Comparison of ENCODE assay signal across 3 cellular contexts in the genomic region with DNA sequence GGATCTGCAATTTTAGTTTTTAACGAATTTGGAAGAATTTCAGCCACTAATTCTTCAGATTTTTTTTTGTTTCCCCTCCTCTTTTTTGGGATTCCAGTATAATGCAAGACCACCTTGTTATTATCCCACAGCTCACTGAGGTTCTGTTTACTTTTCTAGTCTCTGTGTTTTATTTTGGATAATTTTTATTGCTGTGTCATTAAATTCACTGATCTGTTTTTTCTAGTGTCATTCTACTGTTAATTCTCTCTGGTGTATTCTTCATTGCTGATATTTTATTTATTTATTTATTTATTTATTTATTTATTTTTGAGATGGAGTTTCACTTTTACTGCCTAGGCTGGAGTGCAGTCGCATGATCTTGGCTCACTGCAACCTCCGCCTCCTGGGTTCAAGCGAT.
A peak's percentile ranks its signal among the peaks of the same experiment; 100 is the strongest.
TF ChIP-seq lines count a peak whose summit lies in the region.

No MANE protein-coding gene starts in this region.

TF ChIP-seq in A549, 52 proteins besides CTCF, POLR2A, EP300 and RAD21:
- TF ChIP-seq CHD4 (IDR thresholded peaks at IDR 0.05; ENCODE audit: borderline replicate concordance) (no peak), MAFK (IDR thresholded peaks at IDR 0.05; ENCODE audit: partially characterized antibody) (peak; percentile 16)

TF ChIP-seq in IMR-90, 13 proteins besides CTCF, POLR2A, EP300 and RAD21:
- TF ChIP-seq MAFK (IDR thresholded peaks at IDR 0.05; ENCODE audit: low read depth, low read length): 0 out of 2 replicates have a peak, but pooled peaks have one; percentile 7
- TF ChIP-seq RFX5 (IDR thresholded peaks at IDR 0.05; ENCODE audit: low read depth, low read length): no peak

TF ChIP-seq in K562, 482 proteins besides CTCF, POLR2A, EP300 and RAD21:
- TF ChIP-seq MAFG (tag; conservative IDR thresholded peaks at IDR 0.05): peak; percentile 78
- no peak for TF ChIP-seq ZBTB17 (CRISPR knock-in tag; IDR thresholded peaks at IDR 0.05)
- no peak for TF ChIP-seq XRCC4 (IDR thresholded peaks at IDR 0.05; ENCODE audit: extremely low read depth, insufficient read depth, insufficient read length)
- peak; percentile 86 for TF ChIP-seq C11orf30 (IDR thresholded peaks at IDR 0.05; ENCODE audit: low read depth)
- no peak for TF ChIP-seq TFAM (CRISPR knock-in tag; conservative IDR thresholded peaks at IDR 0.05)
- TF ChIP-seq, protein P1, sequence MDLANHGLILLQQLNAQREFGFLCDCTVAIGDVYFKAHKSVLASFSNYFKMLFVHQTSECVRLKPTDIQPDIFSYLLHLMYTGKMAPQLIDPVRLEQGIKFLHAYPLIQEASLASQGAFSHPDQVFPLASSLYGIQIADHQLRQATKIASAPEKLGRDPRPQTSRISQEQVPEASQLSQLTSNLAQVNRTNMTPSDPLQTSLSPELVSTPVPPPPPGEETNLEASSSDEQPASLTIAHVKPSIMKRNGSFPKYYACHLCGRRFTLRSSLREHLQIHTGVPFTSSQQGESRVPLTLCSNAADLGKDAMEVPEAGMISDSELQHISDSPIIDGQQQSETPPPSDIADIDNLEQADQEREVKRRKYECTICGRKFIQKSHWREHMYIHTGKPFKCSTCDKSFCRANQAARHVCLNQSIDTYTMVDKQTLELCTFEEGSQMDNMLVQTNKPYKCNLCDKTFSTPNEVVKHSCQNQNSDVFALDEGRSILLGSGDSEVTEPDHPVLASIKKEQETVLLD (IDR thresholded peaks at IDR 0.05): no peak
- peak; percentile 95 for TF ChIP-seq ZNF316 (IDR thresholded peaks at IDR 0.05)
- TF ChIP-seq FIP1L1 (IDR thresholded peaks at IDR 0.05; ENCODE audit: low read depth, low read length, poor library complexity, severe bottlenecking): no peak
